In the genomic region with DNA sequence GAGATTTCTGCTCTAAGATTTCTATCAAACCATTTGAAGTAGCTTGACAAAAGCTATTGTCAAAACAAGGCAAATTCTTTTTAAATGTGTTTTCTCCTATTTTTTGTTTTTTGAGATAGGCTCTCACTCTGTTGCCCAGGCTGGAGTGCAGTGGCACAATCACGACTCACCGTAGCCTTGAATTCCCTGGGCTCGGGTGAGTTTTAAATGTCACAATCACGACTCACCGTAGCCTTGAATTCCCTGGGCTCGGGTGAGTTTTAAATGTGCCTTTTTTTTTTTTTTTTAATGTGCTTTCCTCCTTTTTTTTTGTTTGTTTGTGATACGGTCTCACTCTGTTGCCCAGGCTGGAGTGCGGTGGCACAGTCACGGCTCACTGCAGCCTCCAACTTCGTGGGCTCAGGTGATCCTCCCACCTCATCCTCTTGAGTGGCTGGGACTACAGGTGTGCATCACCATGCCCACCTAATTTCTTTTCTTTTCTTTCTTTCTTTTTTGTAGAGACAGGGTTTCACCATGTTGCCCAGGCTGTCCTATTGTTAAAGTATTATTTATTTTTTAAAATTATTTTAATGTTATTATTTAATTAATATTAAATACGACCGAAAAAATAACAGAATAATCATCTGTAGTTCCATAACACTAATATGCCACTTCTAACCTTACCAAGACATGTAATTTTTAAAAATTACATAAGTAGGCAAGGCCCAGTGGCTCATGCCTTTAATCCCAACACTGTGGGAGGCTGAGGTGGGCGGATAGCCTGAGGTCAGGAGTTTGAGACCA, we compare ENCODE assay signal across 14 cellular contexts.
"Had no signal": no experiment of that assay in that cellular context is flagged by ENCODE, and none has a peak within 500 bp of the region (broad histone marks: within the 10 kb centered on the region; RNA-seq: fewer than 3 reads in every experiment).

No MANE protein-coding gene starts in this region.

- H3K4me1 Mint-ChIP-seq: activated CD4-positive, alpha-beta memory T cell treated with anti-CD3 and anti-CD28 coated beads, Interleukin-2, amount 10 ng/mL, durations not matched to agents 7 days and 5 days; central memory CD8-positive, alpha-beta T cell; memory B cell; stimulated activated naive B cell treated with anti-CD40 and anti-IgM and Interleukin-4, amounts not matched to agents 10 μg/mL and 1 μg/mL and 100 μg/mL, for 72 hours had no signal

- H3K27ac ChIP-seq: psoas muscle, spleen, upper lobe of left lung had no signal

- DNase-seq: activated CD4-positive, alpha-beta memory T cell treated with anti-CD3 and anti-CD28 coated beads, Interleukin-2, amount 10 ng/mL, durations not matched to agents 7 days and 5 days; activated CD8-positive, alpha-beta memory T cell treated with anti-CD3 and anti-CD28 coated beads, Interleukin-2, amount 50 U/mL, for 4 hours; activated naive CD4-positive, alpha-beta T cell treated with anti-CD3 and anti-CD28 coated beads for 36 hours; cortex of kidney; effector CD8-positive, alpha-beta T cell; psoas muscle; spleen; stimulated activated CD4-positive, alpha-beta T cell treated with anti-CD3 and anti-CD28 coated beads, Interleukin-2, amount 100 ng/mL, for 24 hours; stimulated activated naive B cell treated with anti-CD40 and anti-IgM and Interleukin-4, amounts not matched to agents 10 μg/mL and 1 μg/mL and 100 μg/mL, for 72 hours; SW 1271; upper lobe of left lung had no signal

- H3K27me3 Mint-ChIP-seq: stimulated activated naive B cell treated with anti-CD40 and anti-IgM and Interleukin-4, amounts not matched to agents 10 μg/mL and 1 μg/mL and 100 μg/mL, for 72 hours had no signal

- H3K27me3 ChIP-seq: spleen, upper lobe of left lung had no signal

- H3K9me3 ChIP-seq: psoas muscle, spleen, upper lobe of left lung had no signal

- H3K4me1 ChIP-seq: psoas muscle, spleen, upper lobe of left lung had no signal

- ATAC-seq: psoas muscle; sciatic nerve; stimulated activated naive B cell treated with anti-CD40 and anti-IgM and Interleukin-4, amounts not matched to agents 10 μg/mL and 1 μg/mL and 100 μg/mL, for 72 hours had no signal

- H3K9me3 Mint-ChIP-seq: activated CD4-positive, alpha-beta memory T cell treated with anti-CD3 and anti-CD28 coated beads, Interleukin-2, amount 10 ng/mL, durations not matched to agents 7 days and 5 days; activated naive CD4-positive, alpha-beta T cell treated with anti-CD3 and anti-CD28 coated beads for 36 hours; central memory CD8-positive, alpha-beta T cell; memory B cell; stimulated activated naive B cell treated with anti-CD40 and anti-IgM and Interleukin-4, amounts not matched to agents 10 μg/mL and 1 μg/mL and 100 μg/mL, for 72 hours had no signal

- H3K4me3 Mint-ChIP-seq: activated CD4-positive, alpha-beta memory T cell treated with anti-CD3 and anti-CD28 coated beads, Interleukin-2, amount 10 ng/mL, durations not matched to agents 7 days and 5 days; activated naive CD4-positive, alpha-beta T cell treated with anti-CD3 and anti-CD28 coated beads for 36 hours; central memory CD8-positive, alpha-beta T cell; memory B cell; stimulated activated naive B cell treated with anti-CD40 and anti-IgM and Interleukin-4, amounts not matched to agents 10 μg/mL and 1 μg/mL and 100 μg/mL, for 72 hours had no signal

- H3K27ac Mint-ChIP-seq: activated CD4-positive, alpha-beta memory T cell treated with anti-CD3 and anti-CD28 coated beads, Interleukin-2, amount 10 ng/mL, durations not matched to agents 7 days and 5 days; activated naive CD4-positive, alpha-beta T cell treated with anti-CD3 and anti-CD28 coated beads for 36 hours; memory B cell; stimulated activated naive B cell treated with anti-CD40 and anti-IgM and Interleukin-4, amounts not matched to agents 10 μg/mL and 1 μg/mL and 100 μg/mL, for 72 hours had no signal

- H3K36me3 Mint-ChIP-seq: memory B cell; stimulated activated naive B cell treated with anti-CD40 and anti-IgM and Interleukin-4, amounts not matched to agents 10 μg/mL and 1 μg/mL and 100 μg/mL, for 72 hours had no signal

- H3K4me3 ChIP-seq: psoas muscle, spleen, upper lobe of left lung had no signal
